Comparison of ENCODE assay signal across 9 cellular contexts in the genomic region with DNA sequence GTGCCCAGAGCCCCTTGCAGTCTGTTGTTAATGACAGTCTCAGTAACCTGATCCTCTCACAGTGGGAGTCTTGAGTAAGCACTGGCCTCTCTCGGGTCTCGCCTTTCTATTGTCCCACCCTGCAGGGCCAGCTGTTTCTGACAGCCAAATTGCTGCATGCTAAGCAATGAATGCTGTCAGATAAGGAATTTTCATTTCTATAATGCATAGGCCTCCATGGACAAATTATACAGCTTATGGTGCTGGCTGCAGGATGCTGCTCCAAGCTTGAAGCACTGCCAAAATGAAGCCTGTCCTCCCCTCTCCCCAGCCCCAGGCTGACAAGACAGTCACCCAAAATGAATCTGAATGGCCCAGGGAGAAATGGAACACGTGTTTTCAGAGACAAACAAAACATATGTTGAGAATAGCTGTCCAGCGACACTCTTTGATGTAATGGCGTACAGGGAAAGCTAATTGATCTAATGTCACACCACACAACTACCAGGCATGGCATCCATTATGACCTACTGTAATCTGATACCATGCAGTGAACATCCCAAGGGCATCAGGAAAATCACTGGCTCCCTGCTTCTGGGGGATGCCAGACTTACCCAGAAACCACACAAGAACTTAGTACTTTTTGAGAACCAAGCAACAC. TPM values are rescaled to one million over a fixed set of nuclear protein-coding genes. Genes with fewer than 3 reads are reported as not detected.
DNase-seq lines count a peak whose midpoint lies in the region; ATAC-seq and TF ChIP-seq lines count a peak whose summit lies in the region.
"Had no signal": no experiment of that assay in that cellular context is flagged by ENCODE, and none has a peak within 500 bp of the region (broad histone marks: within the 10 kb centered on the region; RNA-seq: fewer than 3 reads in every experiment).

No MANE protein-coding gene starts in this region.

- POLR2A ChIA-PET in PC-3 (lab: Charles Lee; ENCODE audit: unreplicated experiment): no interaction called here

- TF ChIP-seq POLR2A in tibial nerve (IDR thresholded peaks at IDR 0.05): no peak

- TF ChIP-seq EP300 in tibial nerve (IDR thresholded peaks at IDR 0.05): no peak

- CTCF ChIA-PET in PC-3 (lab: Charles Lee): no interaction called here

- H3K4me2 ChIP-seq in PC-3 (ENCODE audit: low read length): peak overlapping the region; percentile 58

- H2AFZ ChIP-seq in PC-3 (ENCODE audit: low read length): no peak overlapping the region

- WGBS in tibial nerve, 2 donors: 55 to 66% methylated on average over 5 of the region's 5 CpGs

- peaks cover 57% of the 10 kb centered on the region for H3K4me1 ChIP-seq in HUES6 (ENCODE audit: control insufficient read depth, insufficient read depth, low read length)
- peaks cover 25% of the 10 kb centered on the region for H3K4me1 ChIP-seq in PC-3 (ENCODE audit: insufficient read depth, low read length)
- H3K4me1 ChIP-seq in tibial nerve: peaks cover 6 to 65% (median 31%) of the 10 kb centered on the region in 4 donors

- H3F3A ChIP-seq in PC-3 (ENCODE audit: low read length, unreplicated experiment): no peaks in the 10 kb centered on the region

- BruUV-seq in PC-3 (replicated peaks; lab: Mats Ljungman, UMichigan): no TSS peak

- H3K9me2 ChIP-seq in PC-3 (replicated peaks; ENCODE audit: low read length): no peaks in the 10 kb centered on the region

- H3K27me3 ChIP-seq in HUES6 (ENCODE audit: control insufficient read depth, insufficient read depth, low read length) (no peaks in the 10 kb centered on the region), PC-3 (ENCODE audit: low read length) (no peaks in the 10 kb centered on the region), tibial nerve (no peaks in the 10 kb centered on the region)

- H3K27ac ChIP-seq in HUES6 (ENCODE audit: low read depth, low read length) (no peak overlapping the region), PC-3 (ENCODE audit: low read length) (peak overlapping the region; percentile 69), skin epidermis (peak overlapping the region in 14 of 21 experiments; percentile 0 to 79 (median 54)), tibial nerve (peak overlapping the region in 2 of 4 donors; percentile 82 to 90)

- no peaks in the 10 kb centered on the region for H4K20me1 ChIP-seq in PC-3 (ENCODE audit: low read length)

- ATAC-seq in PC-3: peak; percentile 64
- no peak for ATAC-seq in left colon
- ATAC-seq in HG02885 (IDR thresholded peaks at IDR 0.05; ENCODE audit: poor library complexity, unreplicated experiment): no peak
- no peak for ATAC-seq in HG02840 (IDR thresholded peaks at IDR 0.05; ENCODE audit: low FRiP score, unreplicated experiment)

- intact Hi-C loops in PC-3 (cut with micrococcal nuclease) (no loop called here), left colon (cut with DNase I, micrococcal nuclease) (no loop called here)

- no peaks in the 10 kb centered on the region for H3K79me2 ChIP-seq in PC-3 (ENCODE audit: low read length)

- H3K9ac ChIP-seq in HUES6 (ENCODE audit: low read length) (no peak overlapping the region), PC-3 (ENCODE audit: low read length) (peak overlapping the region; percentile 14; the same call in 1 of the 2 replicates)

- no peaks in the 10 kb centered on the region for H3K9me3 ChIP-seq in HUES6 (ENCODE audit: control insufficient read depth, insufficient read depth, low read depth, low read length)
- no peaks in the 10 kb centered on the region for H3K9me3 ChIP-seq in PC-3 (ENCODE audit: low read length)
- H3K9me3 ChIP-seq in tibial nerve: no peaks in the 10 kb centered on the region
- H3K9me3 ChIP-seq: thoracic aorta had no signal

- H3K36me3 ChIP-seq in HUES6 (ENCODE audit: control insufficient read depth, insufficient read depth, low read length) (no peaks in the 10 kb centered on the region), PC-3 (ENCODE audit: low read depth, low read length) (no peaks in the 10 kb centered on the region), tibial nerve (no peaks in the 10 kb centered on the region)
- H3K36me3 ChIP-seq: thoracic aorta had no signal

- DNase-seq in PC-3 (peak; percentile 32), fibroblast of villous mesenchyme (ENCODE audit: low read depth) (peak; percentile 69), left colon (no peak), tibial nerve (ENCODE audit: low spot score in 2 of 2) (no peak)

- peak overlapping the region; percentile 25 for H3K4me3 ChIP-seq in HUES6 (ENCODE audit: low read depth, low read length)
- no peak overlapping the region for H3K4me3 ChIP-seq in PC-3 (ENCODE audit: low read length)
- no peak overlapping the region for H3K4me3 ChIP-seq in fibroblast of villous mesenchyme (ENCODE audit: low read depth, low read length)
- H3K4me3 ChIP-seq in skin epidermis: no peak overlapping the region
- H3K4me3 ChIP-seq in tibial nerve: no peak overlapping the region

- TF ChIP-seq CTCF in PC-3 (conservative IDR thresholded peaks at IDR 0.05; ENCODE audit: low read depth, low read length) (no peak), fibroblast of villous mesenchyme (IDR thresholded peaks at IDR 0.05; ENCODE audit: insufficient read depth, low read depth, low read length) (no peak), tibial nerve (IDR thresholded peaks at IDR 0.05) (no peak)

RNA-seq across cellular contexts. Expression of a gene that starts 36.8 kb away (rescaled TPM):
- 6.7 and 9.0 TPM in 2 replicates for total RNA-seq in PC-3 (2014; rRNA removed)
- total RNA-seq in fibroblast of villous mesenchyme: 38.7 and 44.9 TPM in 2 replicates
- total RNA-seq in left colon: 10 to 100 TPM; 13.6 to 19.1 TPM
- 10 to 100 TPM; 19.2 to 24.7 (median 22.8) TPM for total RNA-seq in tibial nerve

Comparison
In these comparisons a context has a peak if more than half of its experiments do, and no peak if none do; other contexts are left out.
1. DNase-seq: peak in PC-3 (single experiment) and fibroblast of villous mesenchyme (single experiment); none in left colon (0 of 2) and tibial nerve (0 of 2).